ENCODE assay signal across 1 cellular context in genomic region chr4:140928880-140929279, GRCh38.
TF ChIP-seq lines count a peak whose summit lies in the region.

No MANE protein-coding gene starts in this region.

TF ChIP-seq in WTC11, 78 proteins besides CTCF, POLR2A, EP300 and RAD21 (continued from another document):
- no peak for TF ChIP-seq IRF2 (CRISPR knock-in tag; IDR thresholded peaks at IDR 0.05; ENCODE audit: borderline replicate concordance, low read depth)
- TF ChIP-seq NFATC4 (CRISPR knock-in tag; IDR thresholded peaks at IDR 0.05) = no peak
- no peak for TF ChIP-seq TP53 (CRISPR knock-in tag; IDR thresholded peaks at IDR 0.05)
- TF ChIP-seq CREM (CRISPR knock-in tag; IDR thresholded peaks at IDR 0.05) = no peak
- no peak for TF ChIP-seq ZNF671 (CRISPR knock-in tag; IDR thresholded peaks at IDR 0.05)
- TF ChIP-seq KAT7 (CRISPR knock-in tag; IDR thresholded peaks at IDR 0.05; ENCODE audit: borderline replicate concordance) = no peak
- TF ChIP-seq PRRX2 (CRISPR knock-in tag; IDR thresholded peaks at IDR 0.05) = no peak
- no peak for TF ChIP-seq ZNF512 (CRISPR knock-in tag; IDR thresholded peaks at IDR 0.05; ENCODE audit: borderline replicate concordance)
